17 cellular contexts compared by ENCODE assay signal in genomic region chr3:184551614-184552256, GRCh38. TPM values are rescaled to one million over a fixed set of nuclear protein-coding genes. Genes with fewer than 3 reads are reported as not detected.
DNase-seq lines count a peak whose midpoint lies in the region; ATAC-seq, FAIRE-seq and TF ChIP-seq lines count a peak whose summit lies in the region.
"Had no signal": no experiment of that assay in that cellular context is flagged by ENCODE, and none has a peak within 500 bp of the region (broad histone marks: within the 10 kb centered on the region; RNA-seq: fewer than 3 reads in every experiment).

No MANE protein-coding gene starts in this region.

- H3K27me3 ChIP-seq in HCT116 (ENCODE audit: insufficient read depth, low read length) (no peaks in the 10 kb centered on the region), GM12878 (replicated peaks in 1 of 2; ENCODE audit: control insufficient read depth in 2 of 2, insufficient read depth in 2 of 2, low read length in 1 of 2) (peaks cover 1 to 2% of the 10 kb centered on the region in 2 experiments; a peak in 2 of 4 replicates), neuronal stem cell (ENCODE audit: control insufficient read depth in 3 of 3, insufficient read depth in 3 of 3, low read depth in 1 of 3, low read length in 3 of 3) (peaks cover 0 to 51% (median 0%) of the 10 kb centered on the region in 3 experiments)

- no peaks in the 10 kb centered on the region for H3K9me3 ChIP-seq in HCT116 (ENCODE audit: control insufficient read depth in 1 of 2, insufficient read depth in 1 of 2, low read depth in 1 of 2, low read length in 2 of 2)
- H3K9me3 ChIP-seq in GM12878 (replicated peaks; ENCODE audit: control insufficient read depth, insufficient read depth, low read length): no peaks in the 10 kb centered on the region
- H3K9me3 ChIP-seq in neuronal stem cell (replicated peaks in 1 of 2; ENCODE audit: control insufficient read depth in 2 of 2, insufficient read depth in 1 of 2, low read depth in 1 of 2, low read length in 2 of 2): no peaks in the 10 kb centered on the region
- H3K9me3 ChIP-seq: Caco-2, HAP-1 had no signal

- no peak overlapping the region for H3K18ac ChIP-seq in neuronal stem cell (ENCODE audit: low read length)

- TF ChIP-seq RAD21 in HCT116 (IDR thresholded peaks at IDR 0.05; ENCODE audit: low read depth): no peak
- no peak for TF ChIP-seq RAD21 in GM12878 (IDR thresholded peaks at IDR 0.05; ENCODE audit: insufficient read depth, low read depth, low read length)

- CTCF ChIA-PET in activated CD8-positive, alpha-beta T cell treated with anti-CD3 and anti-CD28 coated beads, Interleukin-2, amount 10 ng/mL, durations not matched to agents 7 days and 5 days (lab: Charles Lee): interaction anchor here (1.3 kb wide), 1 partner anchor 10 kb away, joined by 4 read pairs; no protein-coding TSS in a partner anchor
- CTCF ChIA-PET in activated CD8-positive, alpha-beta T cell treated with anti-CD3 and anti-CD28 coated beads for 36 hours (lab: Charles Lee): interaction anchor here (1.1 to 2.8 kb wide), 4 partner anchors 9 to 180 kb away, joined by 3 to 18 read pairs (median 6); partner anchors contain the start of gene EPHB3
- CTCF ChIA-PET in HCT116 (lab: Charles Lee) (interaction anchor here (1.0 to 1.4 kb wide), 3 partner anchors 180 to 227 kb away, joined by 3 to 4 read pairs (median 3); partner anchors contain the start of genes CLCN2 and POLR2H), GM12878 (lab: Yijun Ruan, JAX) (no interaction called here)

- no peak overlapping the region for H2BK5ac ChIP-seq in neuronal stem cell (ENCODE audit: low read length)

- peaks cover 9% of the 10 kb centered on the region for H3K27me3 Mint-ChIP-seq in activated CD8-positive, alpha-beta T cell treated with anti-CD3 and anti-CD28 coated beads, Interleukin-2, amount 10 ng/mL, durations not matched to agents 7 days and 5 days (ENCODE audit: low read depth)
- peaks cover 1% of the 10 kb centered on the region for H3K27me3 Mint-ChIP-seq in activated CD8-positive, alpha-beta T cell treated with anti-CD3 and anti-CD28 coated beads for 36 hours
- H3K27me3 Mint-ChIP-seq in endothelial cell (ENCODE audit: unreplicated experiment): peaks cover 3% of the 10 kb centered on the region

- no peak overlapping the region for H3K4me3 Mint-ChIP-seq in activated CD8-positive, alpha-beta T cell treated with anti-CD3 and anti-CD28 coated beads, Interleukin-2, amount 10 ng/mL, durations not matched to agents 7 days and 5 days
- no peak overlapping the region for H3K4me3 Mint-ChIP-seq in activated CD8-positive, alpha-beta T cell treated with anti-CD3 and anti-CD28 coated beads for 36 hours
- H3K4me3 Mint-ChIP-seq in endothelial cell (ENCODE audit: unreplicated experiment): no peak overlapping the region
- H3K4me3 Mint-ChIP-seq: CD14-positive monocyte; CD8-positive, alpha-beta memory T cell; GM23338 had no signal

- peak overlapping the region; percentile 58 for H3K27ac Mint-ChIP-seq in activated CD8-positive, alpha-beta T cell treated with anti-CD3 and anti-CD28 coated beads, Interleukin-2, amount 10 ng/mL, durations not matched to agents 7 days and 5 days
- H3K27ac Mint-ChIP-seq in activated CD8-positive, alpha-beta T cell treated with anti-CD3 and anti-CD28 coated beads for 36 hours: no peak overlapping the region
- H3K27ac Mint-ChIP-seq in endothelial cell (ENCODE audit: unreplicated experiment): no peak overlapping the region
- H3K27ac Mint-ChIP-seq: CD14-positive monocyte, GM23338, IgD-negative memory B cell had no signal

- peaks cover 9% of the 10 kb centered on the region for H3K4me1 Mint-ChIP-seq in activated CD8-positive, alpha-beta T cell treated with anti-CD3 and anti-CD28 coated beads, Interleukin-2, amount 10 ng/mL, durations not matched to agents 7 days and 5 days (ENCODE audit: low read depth)
- H3K4me1 Mint-ChIP-seq in activated CD8-positive, alpha-beta T cell treated with anti-CD3 and anti-CD28 coated beads for 36 hours (ENCODE audit: low read depth): peaks cover 15% of the 10 kb centered on the region
- peaks cover 7% of the 10 kb centered on the region for H3K4me1 Mint-ChIP-seq in endothelial cell (ENCODE audit: unreplicated experiment)
- H3K4me1 Mint-ChIP-seq: IgD-negative memory B cell had no signal

- WGBS in GM12878 (ENCODE audit: insufficient coverage, insufficient replicate concordance, low lambda C conversion rate, missing lambda C conversion rate): 55% methylated on average over 12 of the region's 12 CpGs
- no CpG with 5 or more reads among the region's 12 CpGs for WGBS in neuronal stem cell (ENCODE audit: extremely low coverage in 2 of 2, insufficient read length in 2 of 2, insufficient replicate concordance in 1 of 2), 2 donors

- no peaks in the 10 kb centered on the region for H3K79me1 ChIP-seq in neuronal stem cell (ENCODE audit: low read depth, low read length)

- H3K79me2 ChIP-seq in HCT116 (ENCODE audit: insufficient read depth, low read length) (no peaks in the 10 kb centered on the region), GM12878 (ENCODE audit: control insufficient read depth, insufficient read depth, low read length) (no peaks in the 10 kb centered on the region)

- BruUV-seq in HCT116 (replicated peaks; lab: Mats Ljungman, UMichigan) (no TSS peak), GM12878 (replicated peaks; lab: Mats Ljungman, UMichigan) (no TSS peak)

- in situ Hi-C loops in GM12878 (cut with MboI): no loop called here

- H2BK120ac ChIP-seq in neuronal stem cell (ENCODE audit: low read depth, low read length): no peak overlapping the region

- no peaks in the 10 kb centered on the region for H4K20me1 ChIP-seq in HCT116 (ENCODE audit: insufficient read depth)
- H4K20me1 ChIP-seq in GM12878 (ENCODE audit: control insufficient read depth, insufficient read depth): no peaks in the 10 kb centered on the region

- SMC1A ChIA-PET in GM12878 (lab: Charles Lee; ENCODE audit: uncharacterized antibody, unreplicated experiment): interaction anchor here (0.6 to 0.7 kb wide), 2 partner anchors 9 to 228 kb away, joined by 3 read pairs; partner anchors contain the start of gene EPHB3

- no peak for TF ChIP-seq POLR2A in HCT116 (IDR thresholded peaks at IDR 0.05; ENCODE audit: borderline replicate concordance, extremely low read depth, insufficient read depth, insufficient read length)
- TF ChIP-seq POLR2A in GM12878 (IDR thresholded peaks at IDR 0.05; ENCODE audit: low read depth, low read length): no peak

- no peaks in the 10 kb centered on the region for H3K4me1 ChIP-seq in HCT116 (ENCODE audit: control insufficient read depth in 1 of 2, insufficient read depth in 2 of 2, low read length in 2 of 2)
- H3K4me1 ChIP-seq in GM12878 (ENCODE audit: control insufficient read depth, insufficient read depth, low read length): no peaks in the 10 kb centered on the region
- peaks cover 0 to 10% of the 10 kb centered on the region in 2 donors for H3K4me1 ChIP-seq in neuronal stem cell (ENCODE audit: control insufficient read depth in 2 of 2, insufficient read depth in 1 of 2, low read depth in 1 of 2, low read length in 2 of 2)
- H3K4me1 ChIP-seq: Caco-2, HAP-1 had no signal

- H2AFZ ChIP-seq in HCT116 (ENCODE audit: low read depth, low read length, poor library complexity, severe bottlenecking): no peak overlapping the region
- no peak overlapping the region for H2AFZ ChIP-seq in GM12878 (ENCODE audit: control insufficient read depth, low read depth, low read length)
- H2AFZ ChIP-seq in neuronal stem cell (ENCODE audit: low read length): no peak overlapping the region
- H2AFZ ChIP-seq: GM23338 had no signal

- no peak for DNase-seq in activated CD8-positive, alpha-beta T cell treated with anti-CD3 and anti-CD28 coated beads, Interleukin-2, amount 10 ng/mL, durations not matched to agents 7 days and 5 days
- DNase-seq in activated CD8-positive, alpha-beta T cell treated with anti-CD3 and anti-CD28 coated beads for 36 hours: no peak
- DNase-seq in HCT116 (ENCODE audit: low read depth, low spot score) (no peak), GM12878 (ENCODE audit: low read depth, low spot score) (no peak), neuronal stem cell (ENCODE audit: low spot score) (no peak), endothelial cell (ENCODE audit: low spot score) (no peak), ecto neural progenitor cell (ENCODE audit: low spot score) (no peak)
- DNase-seq: Caco-2, DND-41, GDM1 had no signal

- no peak overlapping the region for H3K4ac ChIP-seq in neuronal stem cell (ENCODE audit: low read length)

- no peak for ATAC-seq in activated CD8-positive, alpha-beta T cell treated with anti-CD3 and anti-CD28 coated beads, Interleukin-2, amount 10 ng/mL, durations not matched to agents 7 days and 5 days
- no peak for ATAC-seq in activated CD8-positive, alpha-beta T cell treated with anti-CD3 and anti-CD28 coated beads for 36 hours
- ATAC-seq in HCT116 (peak; percentile 44; the same call in 1 of the 2 replicates), GM12878 (no peak), GM21423 (IDR thresholded peaks at IDR 0.05; ENCODE audit: unreplicated experiment) (no peak)
- ATAC-seq: GM23338 had no signal

- no peak for FAIRE-seq in GM12878 (lab: Jason Lieb, UNC)

- no peak overlapping the region for H3K4me3 ChIP-seq in HCT116 (replicated peaks in 1 of 2; ENCODE audit: low read depth in 1 of 2, low read length in 2 of 2)
- no peak overlapping the region for H3K4me3 ChIP-seq in GM12878
- H3K4me3 ChIP-seq in neuronal stem cell (ENCODE audit: low read length in 2 of 2): no peak overlapping the region
- H3K4me3 ChIP-seq: GM23338, HAP-1 had no signal

- no peaks in the 10 kb centered on the region for H3K9me2 ChIP-seq in HCT116 (ENCODE audit: insufficient read depth)

- no peak overlapping the region for H4K91ac ChIP-seq in neuronal stem cell (ENCODE audit: low read depth, low read length, poor library complexity)

- no peak overlapping the region for H2BK12ac ChIP-seq in neuronal stem cell (ENCODE audit: low read length)

- no peak overlapping the region for H2BK15ac ChIP-seq in neuronal stem cell (ENCODE audit: low read length)

- no peak overlapping the region for H3K23ac ChIP-seq in neuronal stem cell (ENCODE audit: low read depth, low read length, poor library complexity)

- POLR2A ChIA-PET in activated CD8-positive, alpha-beta T cell treated with anti-CD3 and anti-CD28 coated beads, Interleukin-2, amount 10 ng/mL, durations not matched to agents 7 days and 5 days (lab: Charles Lee): no interaction called here
- POLR2A ChIA-PET in activated CD8-positive, alpha-beta T cell treated with anti-CD3 and anti-CD28 coated beads for 36 hours (lab: Charles Lee): no interaction called here
- POLR2A ChIA-PET in HCT116 (lab: Charles Lee) (no interaction called here), GM12878 (lab: Charles Lee) (interaction anchor here (0.7 kb wide), 1 partner anchor 205 kb away, joined by 3 read pairs; no protein-coding TSS in a partner anchor)

- H3K36me3 Mint-ChIP-seq in activated CD8-positive, alpha-beta T cell treated with anti-CD3 and anti-CD28 coated beads, Interleukin-2, amount 10 ng/mL, durations not matched to agents 7 days and 5 days (ENCODE audit: low read depth): no peaks in the 10 kb centered on the region
- no peaks in the 10 kb centered on the region for H3K36me3 Mint-ChIP-seq in activated CD8-positive, alpha-beta T cell treated with anti-CD3 and anti-CD28 coated beads for 36 hours (ENCODE audit: low read depth)
- no peaks in the 10 kb centered on the region for H3K36me3 Mint-ChIP-seq in endothelial cell (ENCODE audit: low read depth, unreplicated experiment)
- H3K36me3 Mint-ChIP-seq: CD14-positive monocyte; CD8-positive, alpha-beta memory T cell; IgD-negative memory B cell had no signal

- no peaks in the 10 kb centered on the region for H3K36me3 ChIP-seq in HCT116 (ENCODE audit: control insufficient read depth in 1 of 2, insufficient read depth in 2 of 2, low read length in 2 of 2)
- no peaks in the 10 kb centered on the region for H3K36me3 ChIP-seq in GM12878 (ENCODE audit: control insufficient read depth in 2 of 2, insufficient read depth in 2 of 2, low read length in 1 of 2)
- no peaks in the 10 kb centered on the region for H3K36me3 ChIP-seq in neuronal stem cell (replicated peaks in 1 of 2; ENCODE audit: control insufficient read depth in 2 of 2, insufficient read depth in 2 of 2, low read length in 2 of 2)
- H3K36me3 ChIP-seq: HAP-1 had no signal

- no peak overlapping the region for H3K14ac ChIP-seq in neuronal stem cell (ENCODE audit: low read length)

- H4K8ac ChIP-seq in neuronal stem cell (ENCODE audit: low read depth, low read length): no peak overlapping the region

- H2AK5ac ChIP-seq in neuronal stem cell (ENCODE audit: low read depth, low read length): peak overlapping the region; percentile 53

- no peak overlapping the region for H3K4me2 ChIP-seq in HCT116 (ENCODE audit: low read length)
- no peak overlapping the region for H3K4me2 ChIP-seq in GM12878 (ENCODE audit: control insufficient read depth, insufficient read depth)
- H3K4me2 ChIP-seq in neuronal stem cell (ENCODE audit: insufficient read depth, low read length, poor library complexity, severe bottlenecking): no peak overlapping the region
- H3K4me2 ChIP-seq: GM23338 had no signal

- TF ChIP-seq CTCF in activated CD8-positive, alpha-beta T cell treated with anti-CD3 and anti-CD28 coated beads for 36 hours (IDR thresholded peaks at IDR 0.05): no peak
- TF ChIP-seq CTCF in HCT116 (IDR thresholded peaks at IDR 0.05 in 2 of 3, conservative IDR thresholded peaks at IDR 0.05 in 1 of 3; ENCODE audit: borderline replicate concordance in 1 of 3, insufficient read depth in 1 of 3, low read depth in 2 of 3, low read length in 2 of 3) (no peak), GM12878 (IDR thresholded peaks at IDR 0.05 in 2 of 3, conservative IDR thresholded peaks at IDR 0.05 in 1 of 3; ENCODE audit: control insufficient read depth in 2 of 3, extremely low read depth in 1 of 3, insufficient read depth in 1 of 3, low read depth in 3 of 3, low read length in 3 of 3) (no peak), endothelial cell (IDR thresholded peaks at IDR 0.05; ENCODE audit: unreplicated experiment) (no peak)

- RAD21 ChIA-PET in HCT116 (lab: Charles Lee; ENCODE audit: low non-redundant PET in 1 of 2, low total read pairs in 2 of 2, uncharacterized antibody in 2 of 2, unreplicated experiment in 2 of 2) (no interaction called here), GM12878 (lab: Charles Lee; ENCODE audit: unreplicated experiment) (no interaction called here)

- H3K27ac ChIP-seq in HCT116 (ENCODE audit: low read depth, low read length) (no peak overlapping the region), GM12878 (ENCODE audit: control insufficient read depth, insufficient read depth) (no peak overlapping the region), neuronal stem cell (replicated peaks; ENCODE audit: low read length) (no peak overlapping the region)
- H3K27ac ChIP-seq: 22Rv1 had no signal

- intact Hi-C loops in activated CD8-positive, alpha-beta T cell treated with anti-CD3 and anti-CD28 coated beads for 36 hours (cut with micrococcal nuclease): no loop called here
- intact Hi-C loops in HCT116 (cut with micrococcal nuclease): no loop called here
- intact Hi-C loops in GM12878 (cut with micrococcal nuclease; ENCODE audit: unreplicated experiment): no loop called here

- TF ChIP-seq EP300 in GM12878 (IDR thresholded peaks at IDR 0.05; ENCODE audit: borderline replicate concordance in 1 of 2, control insufficient read depth in 1 of 2, low read depth in 2 of 2, low read length in 2 of 2): no peak

- no peaks in the 10 kb centered on the region for H3K9me3 Mint-ChIP-seq in activated CD8-positive, alpha-beta T cell treated with anti-CD3 and anti-CD28 coated beads, Interleukin-2, amount 10 ng/mL, durations not matched to agents 7 days and 5 days (ENCODE audit: insufficient read depth)
- no peaks in the 10 kb centered on the region for H3K9me3 Mint-ChIP-seq in activated CD8-positive, alpha-beta T cell treated with anti-CD3 and anti-CD28 coated beads for 36 hours
- no peaks in the 10 kb centered on the region for H3K9me3 Mint-ChIP-seq in endothelial cell (ENCODE audit: unreplicated experiment)
- H3K9me3 Mint-ChIP-seq: CD14-positive monocyte; CD8-positive, alpha-beta memory T cell; GM23338; IgD-negative memory B cell had no signal

- no peak overlapping the region for H3K9ac ChIP-seq in HCT116 (ENCODE audit: low read length)
- H3K9ac ChIP-seq in GM12878 (ENCODE audit: control insufficient read depth, insufficient read depth, low read length): no peak overlapping the region
- H3K9ac ChIP-seq in neuronal stem cell (ENCODE audit: low read depth, low read length, poor library complexity): no peak overlapping the region

RNA-seq across cellular contexts. Expression of gene EPHB3, which starts 9.8 kb away (rescaled TPM):
- total RNA-seq in activated CD8-positive, alpha-beta T cell treated with anti-CD3 and anti-CD28 coated beads, Interleukin-2, amount 10 ng/mL, durations not matched to agents 7 days and 5 days: under 1 TPM; 0.11 to 0.13 TPM
- total RNA-seq in activated CD8-positive, alpha-beta T cell treated with anti-CD3 and anti-CD28 coated beads for 36 hours: under 1 TPM in 1 of 2 experiments, not detected in 1; 0.07 TPM
- 6.5 TPM for total RNA-seq in HCT116 (2021; ENCODE audit: unreplicated experiment)
- 7.2 and 8.9 TPM in 2 replicates for polyA plus RNA-seq in HCT116 (2012)
- not detected in 2 replicates for total RNA-seq in GM12878 (2013; cell fraction: nucleolus; rRNA removed)
- not detected in 2 replicates for total RNA-seq in GM12878 (2014; rRNA removed)
- total RNA-seq in GM12878 (2014; rRNA removed; fragmentation: Illumina TruSeq; extraction: Trizol): not detected in 2 replicates
- total RNA-seq in GM12878 (2021): 0.13 TPM in 1 of 2 replicates, not detected in the other
- polyA plus RNA-seq in GM12878 (2011; ENCODE audit: low read depth): not detected
- not detected in 2 replicates for polyA plus RNA-seq in GM12878 (2011; rRNA removed)
- 0.01 TPM in 1 of 2 replicates, not detected in the other for polyA plus RNA-seq in GM12878 (2011; cell fraction: cytosol; rRNA removed)
- polyA plus RNA-seq in GM12878 (2011; cell fraction: nucleus; rRNA removed): 0.03 and 0.15 TPM in 2 replicates
- 0.03 and 0.14 TPM in 2 replicates for polyA plus RNA-seq in GM12878 (2012)
- polyA plus RNA-seq in GM12878 (2014; fragmentation: Illumina TruSeq; extraction: Trizol): not detected in 2 replicates
- polyA plus RNA-seq in GM12878 (2014; fragmentation: Nextera tagmentation; extraction: Ambion mirVana): not detected
- not detected in 2 replicates for polyA plus RNA-seq in GM12878 (2014; rRNA removed)
- polyA plus RNA-seq in GM12878 (2016; fragmentation: Nextera tagmentation; extraction: Ambion mirVana): under 1 TPM in 1 of 2 experiments, not detected in 1; 0.09 TPM
- not detected in 2 replicates for polyA minus RNA-seq in GM12878 (2011; rRNA and poly(A)+ RNA removed)
- not detected in 2 replicates for polyA minus RNA-seq in GM12878 (2011; cell fraction: cytosol; rRNA and poly(A)+ RNA removed)
- polyA minus RNA-seq in GM12878 (2011; cell fraction: nucleus; rRNA and poly(A)+ RNA removed): not detected in 2 replicates
- polyA plus RNA-seq in neuronal stem cell (2013, experiment 1 of 2): 3.8 TPM
- polyA plus RNA-seq in neuronal stem cell (2013, experiment 2 of 2): 4.3 TPM
- total RNA-seq in endothelial cell (ENCODE audit: unreplicated experiment): 4.3 TPM
- polyA plus RNA-seq: IgD-negative memory B cell had no signal
